ENCODE assay signal across 9 cellular contexts in genomic region chr15:48250640-48251076, GRCh38. TPM values are rescaled to one million over a fixed set of nuclear protein-coding genes. Genes with fewer than 3 reads are reported as not detected.
DNase-seq lines count a peak whose midpoint lies in the region; ATAC-seq and TF ChIP-seq lines count a peak whose summit lies in the region.
"Had no signal": no experiment of that assay in that cellular context is flagged by ENCODE, and none has a peak within 500 bp of the region (broad histone marks: within the 10 kb centered on the region; RNA-seq: fewer than 3 reads in every experiment).

No MANE protein-coding gene starts in this region.

- no peaks in the 10 kb centered on the region for H3K9me3 ChIP-seq in H9 (ENCODE audit: control insufficient read depth, low read depth, low read length)

- H3K79me2 ChIP-seq in H9 (ENCODE audit: insufficient read depth, low read length), result no peaks in the 10 kb centered on the region

- no peak overlapping the region for H3K14ac ChIP-seq in H9 (ENCODE audit: insufficient read depth, low read length)

- no peak overlapping the region for H3K4me2 ChIP-seq in H9 (ENCODE audit: insufficient read depth, insufficient read length, low read length)

- no peak overlapping the region for H3K23ac ChIP-seq in H9 (ENCODE audit: insufficient read length, low read depth, low read length)

- no peaks in the 10 kb centered on the region for H3K79me1 ChIP-seq in H9 (ENCODE audit: insufficient read depth, low read depth, low read length, poor library complexity, severe bottlenecking)

- H3K4me1 ChIP-seq in H9 (ENCODE audit: insufficient read depth, low read length), result no peaks in the 10 kb centered on the region

- H2BK5ac ChIP-seq in H9 (ENCODE audit: insufficient read length, low read length), result no peak overlapping the region

- H3K56ac ChIP-seq in H9 (ENCODE audit: insufficient read length, low read depth, low read length), result no peak overlapping the region

- WGBS in H9 (ENCODE audit: extremely low coverage, insufficient read length, low lambda C conversion rate), result no CpG with 5 or more reads among the region's 6 CpGs

- H3T11ph ChIP-seq in H9 (ENCODE audit: low read length), result no peak overlapping the region

- no peaks in the 10 kb centered on the region for H3K23me2 ChIP-seq in H9 (ENCODE audit: insufficient read length, low read depth, low read length, poor library complexity, severe bottlenecking)

- H3K4me1 Mint-ChIP-seq in H9, result peaks cover 5% of the 10 kb centered on the region in 2 experiments
- H3K4me1 Mint-ChIP-seq: activated B cell treated with CpG ODN at 0.5 μM for 24 hours had no signal

- peak; percentile 65 for DNase-seq in DMS114 treated with DMSO at 0.1 percent for 48 hours (lab: John Stamatoyannopoulos, UW; ENCODE audit: unreplicated experiment)
- DNase-seq in H9, result peak; percentile 35
- DNase-seq in NCI-H2196 treated with DMSO at 0.1 percent for 48 hours (lab: John Stamatoyannopoulos, UW; ENCODE audit: unreplicated experiment), result peak; percentile 19
- peak; percentile 55 for DNase-seq in glomerular visceral epithelial cell (ENCODE audit: extremely low spot score)
- DNase-seq in skeletal muscle cell (ENCODE audit: low read depth), result peak; percentile 56
- DNase-seq: activated B cell treated with CpG ODN at 0.5 μM for 24 hours had no signal

- no peak overlapping the region for H2BK15ac ChIP-seq in H9 (ENCODE audit: low read depth, low read length)

- TF ChIP-seq CTCF in H9 (conservative IDR thresholded peaks at IDR 0.05), result peak; percentile 63
- TF ChIP-seq CTCF in WI38 (IDR thresholded peaks at IDR 0.05; ENCODE audit: low read depth, low read length), result peak; percentile 39

- H4K5ac ChIP-seq in H9 (ENCODE audit: insufficient read length, low read depth, low read length), result no peak overlapping the region

- H3K4me3 ChIP-seq in WI38 (ENCODE audit: low read depth, low read length) (no peak overlapping the region), skeletal muscle cell (ENCODE audit: low read depth, low read length) (no peak overlapping the region)

- no peak overlapping the region for H3K4ac ChIP-seq in H9 (ENCODE audit: low read depth, low read length)

- H2BK20ac ChIP-seq in H9 (ENCODE audit: low read depth, low read length, poor library complexity, severe bottlenecking), result no peak overlapping the region

- H2AFZ ChIP-seq in H9 (ENCODE audit: low read length), result no peak overlapping the region

- no peaks in the 10 kb centered on the region for H3K27me3 Mint-ChIP-seq in H9 (ENCODE audit: low read depth)

- no peak overlapping the region for H4K91ac ChIP-seq in H9 (ENCODE audit: insufficient read length, low read depth, low read length)

- ATAC-seq in GM21360 (IDR thresholded peaks at IDR 0.05; ENCODE audit: unreplicated experiment) (no peak), GM21619 (IDR thresholded peaks at IDR 0.05; ENCODE audit: unreplicated experiment) (no peak)

- H3K27ac ChIP-seq in H9 (ENCODE audit: insufficient read length, low read depth, low read length), result no peak overlapping the region

- H3K18ac ChIP-seq in H9 (ENCODE audit: insufficient read length, low read depth, low read length), result no peak overlapping the region

- H3K36me3 Mint-ChIP-seq in H9 (ENCODE audit: insufficient read depth in 1 of 3, low read depth in 3 of 3), result no peaks in the 10 kb centered on the region

- no peak overlapping the region for H2BK12ac ChIP-seq in H9 (ENCODE audit: insufficient read length, low read depth, low read length)

- H3K4me3 Mint-ChIP-seq in H9, result no peak overlapping the region
- H3K4me3 Mint-ChIP-seq: activated B cell treated with CpG ODN at 0.5 μM for 24 hours had no signal

- no peak overlapping the region for H4K8ac ChIP-seq in H9 (replicated peaks; ENCODE audit: insufficient read length, low read depth, low read length)

- no peak overlapping the region for H3K27ac Mint-ChIP-seq in H9
- H3K27ac Mint-ChIP-seq: activated B cell treated with CpG ODN at 0.5 μM for 24 hours had no signal

- H2AK5ac ChIP-seq in H9 (ENCODE audit: insufficient read length, low read length), result no peak overlapping the region

- H3K9ac ChIP-seq in H9 (ENCODE audit: extremely low read depth, insufficient read length, low read length), result no peak overlapping the region

- no peak overlapping the region for H2BK120ac ChIP-seq in H9 (ENCODE audit: low read depth, low read length, poor library complexity, severe bottlenecking)

- H4K20me1 ChIP-seq in H9 (ENCODE audit: control insufficient read depth, insufficient read depth, insufficient read length), result no peaks in the 10 kb centered on the region

- H3K27me3 ChIP-seq in H9 (ENCODE audit: insufficient read depth, low read length), result no peaks in the 10 kb centered on the region

- H3K9me3 Mint-ChIP-seq in H9, result no peaks in the 10 kb centered on the region
- H3K9me3 Mint-ChIP-seq: activated B cell treated with CpG ODN at 0.5 μM for 24 hours had no signal

RNA-seq across cellular contexts. Expression of gene SLC12A1, which starts 44.6 kb away (rescaled TPM):
- total RNA-seq in H9 (2021), result 0.04 and 0.07 TPM in 2 replicates
- total RNA-seq: activated B cell treated with CpG ODN at 0.5 μM for 24 hours had no signal

RNA-seq across cellular contexts. Expression of gene CTXN2, which starts 59.2 kb away (rescaled TPM):
- 0.11 TPM in 2 replicates for total RNA-seq in H9 (2021)
- total RNA-seq: activated B cell treated with CpG ODN at 0.5 μM for 24 hours had no signal
